Comparison of ENCODE assay signal across 25 cellular contexts in the genomic region with DNA sequence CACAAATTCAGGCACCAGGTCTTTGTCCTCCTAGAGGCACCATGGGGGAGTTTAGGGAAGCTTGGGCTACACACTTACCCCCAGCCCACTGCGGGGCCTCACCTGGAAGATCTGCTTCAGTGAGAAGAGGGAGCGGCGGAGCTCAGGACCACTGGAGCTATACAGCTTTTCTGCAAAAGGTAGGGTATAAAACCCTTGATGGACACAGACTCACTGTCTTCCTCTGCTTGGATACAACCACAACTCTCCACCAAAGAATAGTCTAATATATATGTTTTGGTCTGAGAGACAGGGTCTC.
"Had no signal": no experiment of that assay in that cellular context is flagged by ENCODE, and none has a peak within 500 bp of the region (broad histone marks: within the 10 kb centered on the region; RNA-seq: fewer than 3 reads in every experiment).

No MANE protein-coding gene starts in this region.

- H3K27ac Mint-ChIP-seq: nephron progenitor cell had no signal

- H3K9me3 ChIP-seq: esophagus muscularis mucosa, gastroesophageal sphincter, left ventricle myocardium inferior, prostate gland, right lobe of liver, spleen, stomach, thoracic aorta, transverse colon had no signal

- H3K27ac ChIP-seq: coronary artery, epithelial cell of prostate, esophagus muscularis mucosa, gastroesophageal sphincter, left ventricle myocardium inferior, parathyroid adenoma, prostate gland, right lobe of liver, stomach, thoracic aorta, transverse colon had no signal

- H3K27me3 Mint-ChIP-seq: naive thymus-derived CD4-positive, alpha-beta T cell had no signal

- H3K9me3 Mint-ChIP-seq: naive thymus-derived CD4-positive, alpha-beta T cell; nephron progenitor cell had no signal

- H3K36me3 ChIP-seq: prostate gland, right lobe of liver had no signal

- H3K4me1 ChIP-seq: parathyroid adenoma had no signal

- H3K9ac ChIP-seq: parathyroid adenoma had no signal

- ATAC-seq: gastroesophageal sphincter; left cardiac atrium; naive thymus-derived CD4-positive, alpha-beta T cell; right lobe of liver had no signal

- H3K27me3 ChIP-seq: esophagus muscularis mucosa, gastroesophageal sphincter, right lobe of liver, spleen, stomach, transverse colon had no signal

- H3K4me3 ChIP-seq: coronary artery, esophagus muscularis mucosa, gastroesophageal sphincter, left ventricle myocardium inferior, lung, prostate gland, right lobe of liver, spleen, stomach, thoracic aorta, transverse colon had no signal

- H2AFZ ChIP-seq: parathyroid adenoma had no signal

- H3K4me3 Mint-ChIP-seq: naive thymus-derived CD4-positive, alpha-beta T cell; nephron progenitor cell had no signal

- DNase-seq: effector CD4-positive, alpha-beta T cell; glutamatergic neuron; left cardiac atrium; left ventricle myocardium inferior; mesendoderm; naive thymus-derived CD4-positive, alpha-beta T cell; retina; stimulated activated CD4-positive, alpha-beta T cell treated with anti-CD3 and anti-CD28 coated beads, Interleukin-15, amount 100 ng/mL, for 24 hours; stimulated activated CD4-positive, alpha-beta T cell treated with anti-CD3 and anti-CD28 coated beads, Interleukin-1b, Interleukin-23, amount 100 ng/mL, for 48 hours; stimulated activated CD4-positive, alpha-beta T cell treated with anti-CD3 and anti-CD28 coated beads, Interleukin-4, amount 100 ng/mL, for 24 hours; stimulated activated naive CD4-positive, alpha-beta T cell; stomach; substantia nigra; transverse colon had no signal
